ENCODE assay signal across 1 cellular context in genomic region chr1:16207318-16208269, GRCh38.
TF ChIP-seq lines count a peak whose summit lies in the region.

No MANE protein-coding gene starts in this region.

TF ChIP-seq in H1, 55 proteins besides CTCF, POLR2A, EP300 and RAD21:
- TF ChIP-seq EZH2 (IDR thresholded peaks at IDR 0.05; ENCODE audit: low read depth, low read length, severe bottlenecking) (peak; percentile 27), HDAC2 (IDR thresholded peaks at IDR 0.05; ENCODE audit: borderline replicate concordance in 1 of 2, low read depth in 2 of 2, low read length in 2 of 2) (no peak)
